23 cellular contexts compared by ENCODE assay signal in the genomic region with DNA sequence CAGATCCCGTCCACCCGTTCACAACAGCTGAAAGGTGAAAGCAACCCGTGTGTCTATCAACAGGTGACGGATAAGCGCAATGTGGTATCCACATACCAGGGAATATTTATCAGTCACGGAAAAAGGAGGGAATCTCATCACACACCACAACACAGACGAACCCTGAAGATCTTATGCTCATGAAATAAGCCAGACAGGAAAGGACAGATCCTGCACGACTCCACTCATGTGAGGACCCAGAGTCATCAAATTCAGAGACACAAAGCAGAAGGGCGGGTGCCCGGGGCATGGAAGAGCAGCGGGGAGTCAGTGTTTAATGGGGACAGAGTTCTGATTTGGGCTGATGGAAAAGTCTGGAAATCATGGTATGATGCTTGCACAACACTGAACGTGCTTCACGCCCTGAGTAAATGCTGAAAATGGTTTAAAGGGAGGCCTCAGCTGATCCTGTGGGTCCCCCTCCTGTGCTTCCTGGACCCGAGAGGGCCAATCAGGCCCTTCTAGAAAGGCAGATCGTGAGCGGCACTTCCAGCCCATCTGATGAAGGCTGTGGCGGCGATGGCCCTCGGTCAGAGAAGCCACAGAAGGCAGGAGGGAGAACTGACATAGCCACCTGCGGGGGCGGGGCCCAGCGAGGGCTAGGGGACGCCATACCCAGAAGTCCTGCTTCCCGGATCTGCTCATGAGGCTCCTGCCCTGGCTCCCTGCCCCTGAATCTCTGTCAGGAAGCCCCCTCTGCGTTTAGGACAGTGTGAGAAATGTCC. TPM values are rescaled to one million over a fixed set of nuclear protein-coding genes. Genes with fewer than 3 reads are reported as not detected.
DNase-seq lines count a peak whose midpoint lies in the region; ATAC-seq, FAIRE-seq and TF ChIP-seq lines count a peak whose summit lies in the region.
"Had no signal": no experiment of that assay in that cellular context is flagged by ENCODE, and none has a peak within 500 bp of the region (broad histone marks: within the 10 kb centered on the region; RNA-seq: fewer than 3 reads in every experiment).

No MANE protein-coding gene starts in this region.

- H3K9me3 ChIP-seq in left ventricle myocardium inferior (replicated peaks) (no peaks in the 10 kb centered on the region), H1 (ENCODE audit: insufficient read depth in 2 of 2, low read depth in 1 of 2, low read length in 1 of 2) (no peaks in the 10 kb centered on the region), spleen (no peaks in the 10 kb centered on the region)
- H3K9me3 ChIP-seq: HAP-1 had no signal

- TF ChIP-seq POLR2A in H1 (IDR thresholded peaks at IDR 0.05; ENCODE audit: control extremely low read depth in 1 of 2, low read depth in 2 of 2, low read length in 2 of 2) (no peak), spleen (IDR thresholded peaks at IDR 0.05) (no peak)

- no peak overlapping the region for H3K4ac ChIP-seq in H1 (replicated peaks; ENCODE audit: insufficient read length, low read depth, low read length)

- no peak for TF ChIP-seq CTCF in left ventricle myocardium inferior (IDR thresholded peaks at IDR 0.05; ENCODE audit: borderline replicate concordance)
- no peak for TF ChIP-seq CTCF in H1 (IDR thresholded peaks at IDR 0.05; ENCODE audit: control extremely low read depth in 1 of 3, insufficient read depth in 1 of 3, low read depth in 1 of 3, low read length in 3 of 3)
- no peak for TF ChIP-seq CTCF in spleen (IDR thresholded peaks at IDR 0.05 in 8 of 11, conservative IDR thresholded peaks at IDR 0.05 in 3 of 11)

- no peak overlapping the region for H3K14ac ChIP-seq in H1 (ENCODE audit: insufficient read length)

- no peak overlapping the region for H3K9ac ChIP-seq in H1 (replicated peaks in 1 of 4; ENCODE audit: extremely low read depth in 1 of 4, low read depth in 3 of 4, low read length in 3 of 4)
- H3K9ac ChIP-seq: KMS-11 had no signal

- H3K23me2 ChIP-seq in H1 (ENCODE audit: low read depth, low read length) = no peaks in the 10 kb centered on the region; the same call in 1 of the 2 replicates

- no peak for FAIRE-seq in H1 (lab: Jason Lieb, UNC)
- FAIRE-seq: GM12892 had no signal

- CTCF ChIA-PET in H1 (lab: Charles Lee; ENCODE audit: partially characterized antibody) = interaction anchor here (0.6 to 1.6 kb wide), 5 partner anchors 9 to 81 kb away, joined by 3 to 10 read pairs (median 4); no protein-coding TSS in a partner anchor

- no peak overlapping the region; the same call in 1 of the 2 replicates for H3K18ac ChIP-seq in H1 (ENCODE audit: extremely low read depth, low read length)

- H3K79me1 ChIP-seq in H1 (ENCODE audit: low read depth, low read length) = no peaks in the 10 kb centered on the region

- no peak overlapping the region for H4K8ac ChIP-seq in H1 (ENCODE audit: extremely low read depth, insufficient read depth, low read length)

- H3K4me1 ChIP-seq in left ventricle myocardium inferior (no peaks in the 10 kb centered on the region), H1 (replicated peaks in 1 of 4; ENCODE audit: control insufficient read depth in 3 of 4, insufficient read depth in 4 of 4, low read length in 3 of 4) (peaks cover 0 to 12% (median 4%) of the 10 kb centered on the region in 4 experiments; a peak in 6 of 7 replicates), spleen (peaks cover 0 to 64% (median 18%) of the 10 kb centered on the region in 6 donors)
- H3K4me1 ChIP-seq: HAP-1 had no signal

- H4K20me1 ChIP-seq in H1 (replicated peaks in 1 of 2; ENCODE audit: control insufficient read depth in 1 of 2, insufficient read depth in 2 of 2, low read length in 2 of 2) = no peaks in the 10 kb centered on the region

- H2BK15ac ChIP-seq in H1 (ENCODE audit: low read length) = no peak overlapping the region

- no peaks in the 10 kb centered on the region for H3K79me2 ChIP-seq in H1 (ENCODE audit: control insufficient read depth in 1 of 2, insufficient read depth in 2 of 2, low read length in 2 of 2)

- POLR2A ChIA-PET in H1 (lab: Charles Lee; ENCODE audit: partially characterized antibody) = no interaction called here

- H3K56ac ChIP-seq in H1 (replicated peaks; ENCODE audit: insufficient read length, low read depth, low read length) = no peak overlapping the region

- no peak overlapping the region for H3K27ac ChIP-seq in left ventricle myocardium inferior (replicated peaks)
- no peak overlapping the region for H3K27ac ChIP-seq in H1 (ENCODE audit: low read depth, low read length)
- no peak overlapping the region for H3K27ac ChIP-seq in spleen
- H3K27ac ChIP-seq: KMS-11, PC-9, SK-N-MC had no signal

- H3K4me2 ChIP-seq in H1 (ENCODE audit: insufficient read depth in 1 of 2, low read depth in 2 of 2, low read length in 2 of 2) = no peak overlapping the region
- H3K4me2 ChIP-seq: KMS-11, PC-9 had no signal

- H2AK5ac ChIP-seq in H1 (ENCODE audit: low read depth, low read length) = no peak overlapping the region

- H4K91ac ChIP-seq in H1 (replicated peaks; ENCODE audit: insufficient read length, low read length) = no peak overlapping the region

- H4K5ac ChIP-seq in H1 (ENCODE audit: insufficient read length, low read depth, low read length) = no peak overlapping the region

- no peak overlapping the region for H2BK20ac ChIP-seq in H1 (ENCODE audit: low read length)

- WGBS in H1 (ENCODE audit: extremely low coverage in 1 of 2, insufficient coverage in 1 of 2, insufficient read length in 1 of 2, insufficient replicate concordance in 2 of 2, low coverage in 1 of 2, low lambda C conversion rate in 2 of 2, missing lambda C conversion rate in 1 of 2), 2 experiments = 82% methylated on average over 25 of the region's 25 CpGs; no CpG with 5 or more reads in 1 of the 2 experiments
- 65 to 74% (median 68%) methylated on average over 17 to 25 of the region's 25 CpGs for WGBS in spleen, 5 donors

- ATAC-seq in HG03469 (IDR thresholded peaks at IDR 0.05; ENCODE audit: unreplicated experiment) = no peak
- ATAC-seq: Right ventricle myocardium inferior had no signal

- H2AFZ ChIP-seq in H1 (ENCODE audit: low read length) = no peak overlapping the region
- H2AFZ ChIP-seq: PC-9 had no signal

- no peak for TF ChIP-seq EP300 in H1 (IDR thresholded peaks at IDR 0.05; ENCODE audit: borderline replicate concordance in 1 of 2, low read depth in 2 of 2, low read length in 2 of 2)

- H3K4me3 ChIP-seq in left ventricle myocardium inferior (no peak overlapping the region), H1 (ENCODE audit: extremely low read depth in 1 of 4, insufficient read depth in 2 of 4, low read depth in 3 of 4, low read length in 4 of 4) (no peak overlapping the region), spleen (no peak overlapping the region)
- H3K4me3 ChIP-seq: HAP-1, PC-9, SK-N-MC had no signal

- H3K27me3 ChIP-seq in left ventricle myocardium inferior (ENCODE audit: low read depth) = peaks cover 30% of the 10 kb centered on the region
- H3K27me3 ChIP-seq in H1 (replicated peaks in 1 of 4; ENCODE audit: control insufficient read depth in 3 of 4, extremely low read depth in 1 of 4, insufficient read depth in 3 of 4, low read length in 3 of 4) = no peaks in the 10 kb centered on the region
- peaks cover 0 to 9% (median 0%) of the 10 kb centered on the region in 7 donors for H3K27me3 ChIP-seq in spleen (replicated peaks in 1 of 7)

- no peak overlapping the region for H2BK5ac ChIP-seq in H1 (ENCODE audit: low read depth, low read length)

- intact Hi-C loops in left ventricle myocardium inferior (cut with micrococcal nuclease) = no loop called here
- intact Hi-C loops in cardiac septum (cut with DNase I) = no loop called here
- intact Hi-C loops in spleen (cut with DNase I; ENCODE audit: low total_unique reads) = no loop called here

- no peak for TF ChIP-seq RAD21 in H1 (IDR thresholded peaks at IDR 0.05 in 1 of 2, conservative IDR thresholded peaks at IDR 0.05 in 1 of 2; ENCODE audit: low read depth in 2 of 2, low read length in 2 of 2)

- no peak overlapping the region for H2BK120ac ChIP-seq in H1 (replicated peaks; ENCODE audit: low read depth, low read length)

- H3K36me3 ChIP-seq in left ventricle myocardium inferior (no peaks in the 10 kb centered on the region), H1 (ENCODE audit: control insufficient read depth in 2 of 4, insufficient read depth in 4 of 4, low read length in 3 of 4) (no peaks in the 10 kb centered on the region), spleen (peaks cover 0 to 7% (median 0%) of the 10 kb centered on the region in 6 donors)
- H3K36me3 ChIP-seq: HAP-1 had no signal

- no peak overlapping the region for H2BK12ac ChIP-seq in H1 (ENCODE audit: low read depth, low read length)

- DNase-seq in left ventricle myocardium inferior = peak; percentile 10
- DNase-seq in cardiac septum (ENCODE audit: low spot score) = no peak
- peak; percentile 17 for DNase-seq in OCI-M1 (lab: John Stamatoyannopoulos, UW)
- no peak for DNase-seq in H1 (ENCODE audit: low read depth in 1 of 2, low spot score in 2 of 2)
- peak; percentile 43 for DNase-seq in spleen
- no peak for DNase-seq in Ammon's horn (ENCODE audit: low spot score)
- DNase-seq in NCI-H2081 treated with DMSO at 0.1 percent for 48 hours (lab: John Stamatoyannopoulos, UW) = no peak
- DNase-seq: C1 segment of cervical spinal cord, DMS 273 treated with DMSO at 0.1 percent for 48 hours, NCI-H1105 treated with DMSO at 0.1 percent for 48 hours, NCI-H1930, NCI-H2171 treated with DMSO at 0.1 percent for 48 hours, NCI-H446 treated with DMSO at 0.1 percent for 48 hours, PC-9, T-helper 1 cell had no signal

- H3K23ac ChIP-seq in H1 (ENCODE audit: insufficient read length) = no peak overlapping the region

RNA-seq across cellular contexts. Expression of gene WDR86, which starts 19.1 kb away (rescaled TPM):
- total RNA-seq in left ventricle myocardium inferior (0.16 TPM), cardiac septum (not detected), spleen (10 to 100 TPM; 15.4 to 71.9 (median 58.1) TPM)
- total RNA-seq in H1 (2021; fragmentation: NEBNext Ultra II Directional; extraction: Animal tissue kit (Norgen Biotek cat#: 25700)) = 14.9 and 15.8 TPM in 2 replicates
- polyA plus RNA-seq in H1 (2011; rRNA removed) (12.7 and 22.1 TPM in 2 replicates), spleen (10 to 100 TPM in 1 of 3 donors, 1 to 10 TPM in 2; 2.8 to 29.5 (median 8.6) TPM)
- 16.7 TPM for polyA plus RNA-seq in H1 (2011; cell fraction: cytosol; rRNA removed)
- polyA plus RNA-seq in H1 (2011; cell fraction: nucleus; rRNA removed) = 81.5 TPM
- 7.7 to 11.9 TPM (median 10.0 TPM) in 4 replicates for polyA plus RNA-seq in H1 (2012, experiment 1 of 2)
- polyA plus RNA-seq in H1 (2012, experiment 2 of 2) = 5.0 TPM
- polyA plus RNA-seq in H1 (2013, experiment 1 of 2) = 7.4 TPM
- polyA plus RNA-seq in H1 (2013, experiment 2 of 2) = 7.4 TPM
- 12.4 and 18.2 TPM in 2 replicates for polyA minus RNA-seq in H1 (2011; rRNA and poly(A)+ RNA removed)
- polyA minus RNA-seq in H1 (2011; cell fraction: cytosol; rRNA and poly(A)+ RNA removed) = 10.6 TPM
- polyA minus RNA-seq in H1 (2011; cell fraction: nucleus; rRNA and poly(A)+ RNA removed) = 30.4 TPM
- total RNA-seq: A172 had no signal

RNA-seq across cellular contexts. Expression of gene NUB1, which starts 49.2 kb away (rescaled TPM):
- total RNA-seq in left ventricle myocardium inferior = 39.5 TPM
- total RNA-seq in cardiac septum = 32.6 TPM
- total RNA-seq in H1 (2021; fragmentation: NEBNext Ultra II Directional; extraction: Animal tissue kit (Norgen Biotek cat#: 25700)) = 37.7 and 43.5 TPM in 2 replicates
- polyA plus RNA-seq in H1 (2011; rRNA removed) = 20.5 and 22.1 TPM in 2 replicates
- 26.7 TPM for polyA plus RNA-seq in H1 (2011; cell fraction: cytosol; rRNA removed)
- 28.6 TPM for polyA plus RNA-seq in H1 (2011; cell fraction: nucleus; rRNA removed)
- polyA plus RNA-seq in H1 (2012, experiment 1 of 2) = 26.1 to 56.9 TPM (median 28.7 TPM) in 4 replicates
- polyA plus RNA-seq in H1 (2012, experiment 2 of 2) = 8.2 TPM
- polyA plus RNA-seq in H1 (2013, experiment 1 of 2) = 42.6 TPM
- polyA plus RNA-seq in H1 (2013, experiment 2 of 2) = 43.8 TPM
- polyA minus RNA-seq in H1 (2011; rRNA and poly(A)+ RNA removed) = 21.8 and 23.6 TPM in 2 replicates
- 16.0 TPM for polyA minus RNA-seq in H1 (2011; cell fraction: cytosol; rRNA and poly(A)+ RNA removed)
- polyA minus RNA-seq in H1 (2011; cell fraction: nucleus; rRNA and poly(A)+ RNA removed) = 21.4 TPM
- 10 to 100 TPM; 60.2 to 80.9 (median 70.2) TPM for total RNA-seq in spleen
- polyA plus RNA-seq in spleen = 10 to 100 TPM; 25.2 to 48.2 (median 26.1) TPM

RNA-seq across cellular contexts. Expression of gene CRYGN, which starts 49.2 kb away (rescaled TPM):
- total RNA-seq in left ventricle myocardium inferior (0.41 TPM), cardiac septum (not detected), spleen (1 to 10 TPM in 3 of 7 donors, under 1 TPM in 3, not detected in 1; 0.17 to 2.5 (median 0.92) TPM)
- total RNA-seq in H1 (2021; fragmentation: NEBNext Ultra II Directional; extraction: Animal tissue kit (Norgen Biotek cat#: 25700)) = 1.0 and 1.6 TPM in 2 replicates
- polyA plus RNA-seq in H1 (2011; rRNA removed) (0.98 and 1.3 TPM in 2 replicates), spleen (under 1 TPM; 0.27 to 0.72 (median 0.32) TPM)
- 0.81 TPM for polyA plus RNA-seq in H1 (2011; cell fraction: cytosol; rRNA removed)
- polyA plus RNA-seq in H1 (2011; cell fraction: nucleus; rRNA removed) = 4.0 TPM
- polyA plus RNA-seq in H1 (2012, experiment 1 of 2) = 0.43 to 1.7 TPM (median 1.5 TPM) in 4 replicates
- polyA plus RNA-seq in H1 (2012, experiment 2 of 2) = 0.07 TPM
- polyA plus RNA-seq in H1 (2013, experiment 1 of 2) = 0.57 TPM
- 0.42 TPM for polyA plus RNA-seq in H1 (2013, experiment 2 of 2)
- polyA minus RNA-seq in H1 (2011; rRNA and poly(A)+ RNA removed) = 0.80 and 2.0 TPM in 2 replicates
- polyA minus RNA-seq in H1 (2011; cell fraction: cytosol; rRNA and poly(A)+ RNA removed) = not detected
- 2.5 TPM for polyA minus RNA-seq in H1 (2011; cell fraction: nucleus; rRNA and poly(A)+ RNA removed)
- total RNA-seq: A172, M059J, Right ventricle myocardium inferior had no signal

Comparison
In these comparisons a context has a peak if more than half of its experiments do, and no peak if none do; other contexts are left out.
1. DNase-seq: peak in left ventricle myocardium inferior (single experiment), OCI-M1 (single experiment) and spleen (single experiment); none in cardiac septum (single experiment), H1 (0 of 2), Ammon's horn (single experiment) and NCI-H2081 treated with DMSO at 0.1 percent for 48 hours (single experiment).
2. RNA of gene WDR86, which starts 19.1 kb away (total RNA-seq): 15.4 to 71.9 TPM in spleen and 14.9 to 15.8 TPM in H1; 0.16 TPM in left ventricle myocardium inferior (single experiment) and not detected in cardiac septum (single experiment); every median in the first group is over 10 times any median in the second.